In the genomic region with DNA sequence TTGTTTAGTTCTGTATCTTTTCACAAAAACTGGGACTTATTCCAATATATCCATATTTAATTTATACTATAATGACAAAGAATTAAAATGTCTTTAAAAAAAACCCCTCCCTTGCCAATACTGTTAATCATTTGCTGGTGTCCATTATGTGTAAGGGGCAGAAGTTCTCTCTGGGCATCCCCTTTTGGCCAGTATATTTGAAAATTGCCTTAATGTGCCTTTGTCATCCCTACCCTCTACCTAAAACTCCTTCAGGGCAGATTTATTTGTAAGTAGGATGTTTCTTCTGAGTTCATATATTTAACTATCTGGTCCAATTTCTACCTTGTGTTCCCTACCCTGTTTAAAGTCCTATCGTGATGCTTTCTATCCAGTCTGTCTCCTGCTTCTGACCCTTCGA, we compare ENCODE assay signal across 10 cellular contexts.
DNase-seq lines count a peak whose midpoint lies in the region; ATAC-seq, FAIRE-seq and TF ChIP-seq lines count a peak whose summit lies in the region.
"Had no signal": no experiment of that assay in that cellular context is flagged by ENCODE, and none has a peak within 500 bp of the region (broad histone marks: within the 10 kb centered on the region; RNA-seq: fewer than 3 reads in every experiment).

No MANE protein-coding gene starts in this region.

- peak overlapping the region; percentile 98 for H3K27ac ChIP-seq in endothelial cell of umbilical vein (ENCODE audit: insufficient read depth, low read depth, low read length)

- H3K9me1 ChIP-seq in endothelial cell of umbilical vein (replicated peaks; ENCODE audit: control insufficient read depth, extremely low read depth, insufficient read depth, low read length), result no peaks in the 10 kb centered on the region

- CTCF ChIA-PET in endothelial cell of umbilical vein (lab: Charles Lee), result interaction anchor here (3.4 kb wide), 1 partner anchor 25 kb away, joined by 16 read pairs; no protein-coding TSS in a partner anchor

- dilution Hi-C loops in endothelial cell of umbilical vein (cut with MboI; ENCODE audit: extremely low pct_ligation_motif_present, low sequenced_read_pairs), result no loop called here

- H4K20me1 ChIP-seq in endothelial cell of umbilical vein (replicated peaks; ENCODE audit: control insufficient read depth, extremely low read depth, insufficient read depth, low read length), result no peaks in the 10 kb centered on the region

- 83 to 87% methylated on average over 2 of the region's 2 CpGs for WGBS in lower leg skin, 2 donors

- no peak for FAIRE-seq in endothelial cell of umbilical vein (lab: Jason Lieb, UNC)

- no peak overlapping the region for H2AFZ ChIP-seq in endothelial cell of umbilical vein (ENCODE audit: low read depth, low read length)

- H3K27me3 ChIP-seq in endothelial cell of umbilical vein (ENCODE audit: control insufficient read depth in 2 of 2, insufficient read depth in 2 of 2, low read length in 2 of 2), result no peaks in the 10 kb centered on the region

- DNase-seq in endothelial cell of umbilical vein (ENCODE audit: low read depth, low spot score), result no peak
- DNase-seq in EL, result no peak
- no peak for DNase-seq in lower leg skin (ENCODE audit: low spot score in 2 of 2)
- DNase-seq in NOMO-1 treated with DMSO at 0.1 percent for 48 hours (lab: John Stamatoyannopoulos, UW; ENCODE audit: unreplicated experiment), result no peak
- no peak for DNase-seq in anterior cingulate cortex (lab: John Stamatoyannopoulos, UW)
- DNase-seq: NCI-H2107, substantia nigra had no signal

- TF ChIP-seq POLR2A in endothelial cell of umbilical vein (IDR thresholded peaks at IDR 0.05; ENCODE audit: low read depth, low read length), result no peak
- TF ChIP-seq POLR2A in lower leg skin (IDR thresholded peaks at IDR 0.05), result no peak

- H3K9ac ChIP-seq in endothelial cell of umbilical vein (replicated peaks; ENCODE audit: extremely low read depth, insufficient read depth, low read length), result peak overlapping the region; percentile 76

- H3K4me3 ChIP-seq in endothelial cell of umbilical vein (replicated peaks in 1 of 3; ENCODE audit: insufficient read depth in 1 of 3, low read depth in 1 of 3, low read length in 3 of 3), result no peak overlapping the region
- no peak overlapping the region for H3K4me3 ChIP-seq in lower leg skin (ENCODE audit: low read depth, poor library complexity, severe bottlenecking)

- peaks cover 44% of the 10 kb centered on the region for H3K79me2 ChIP-seq in endothelial cell of umbilical vein (ENCODE audit: control insufficient read depth, insufficient read depth, low read length)

- BruUV-seq in endothelial cell of umbilical vein (replicated peaks; lab: Mats Ljungman, UMichigan), result no TSS peak

- POLR2A ChIA-PET in endothelial cell of umbilical vein (lab: Charles Lee), result no interaction called here

- peak overlapping the region; percentile 39 for H3K4me2 ChIP-seq in endothelial cell of umbilical vein (ENCODE audit: insufficient read depth, low read length)

- peaks cover 81% of the 10 kb centered on the region for H3K4me1 ChIP-seq in endothelial cell of umbilical vein (ENCODE audit: control insufficient read depth, extremely low read depth, insufficient read depth, low read length)

- ATAC-seq in GM18517 (IDR thresholded peaks at IDR 0.05; ENCODE audit: unreplicated experiment) (peak; percentile 27), GM21576 (IDR thresholded peaks at IDR 0.05; ENCODE audit: unreplicated experiment) (peak; percentile 15), HG03135 (IDR thresholded peaks at IDR 0.05; ENCODE audit: unreplicated experiment) (peak; percentile 29)

- no peaks in the 10 kb centered on the region for H3K9me3 ChIP-seq in endothelial cell of umbilical vein (replicated peaks; ENCODE audit: control insufficient read depth, insufficient read depth, low read length)

- H3K36me3 ChIP-seq in endothelial cell of umbilical vein (ENCODE audit: control insufficient read depth in 2 of 2, extremely low read depth in 1 of 2, insufficient read depth in 2 of 2, low read length in 2 of 2), result peaks cover 0 to 2% of the 10 kb centered on the region in 2 experiments

- intact Hi-C loops in endothelial cell of umbilical vein (cut with micrococcal nuclease), result no loop called here
- intact Hi-C loops in lower leg skin (cut with DNase I; ENCODE audit: low total_unique reads), result no loop called here

- TF ChIP-seq CTCF in endothelial cell of umbilical vein (IDR thresholded peaks at IDR 0.05; ENCODE audit: extremely low read depth in 1 of 2, insufficient read depth in 1 of 2, low read depth in 1 of 2, low read length in 2 of 2) (no peak), lower leg skin (IDR thresholded peaks at IDR 0.05) (no peak)

TF ChIP-seq in endothelial cell of umbilical vein, 7 proteins besides CTCF, POLR2A, EP300 and RAD21:
- no peak for TF ChIP-seq EZH2 (IDR thresholded peaks at IDR 0.05; ENCODE audit: borderline replicate concordance, low read depth, low read length, severe bottlenecking)
- no peak for TF ChIP-seq MYC (IDR thresholded peaks at IDR 0.05; ENCODE audit: low read depth, low read length)
- TF ChIP-seq FOS (IDR thresholded peaks at IDR 0.05; ENCODE audit: borderline replicate concordance, insufficient read depth, low read length), result no peak
- no peak for TF ChIP-seq POLR2AphosphoS5 (IDR thresholded peaks at IDR 0.05; ENCODE audit: insufficient read depth, low read depth, low read length)
- TF ChIP-seq MAX (IDR thresholded peaks at IDR 0.05; ENCODE audit: insufficient read depth, insufficient read length), result no peak
- no peak for TF ChIP-seq JUN (IDR thresholded peaks at IDR 0.05; ENCODE audit: borderline replicate concordance, insufficient read depth, insufficient read length, low read depth)
- no peak for TF ChIP-seq GATA2 (IDR thresholded peaks at IDR 0.05; ENCODE audit: insufficient read depth, insufficient read length, low read depth, low read length)
